ENCODE assay signal across 17 cellular contexts in genomic region chr18:22684268-22684667, GRCh38.
DNase-seq lines count a peak whose midpoint lies in the region; ATAC-seq and TF ChIP-seq lines count a peak whose summit lies in the region.
"Had no signal": no experiment of that assay in that cellular context is flagged by ENCODE, and none has a peak within 500 bp of the region (broad histone marks: within the 10 kb centered on the region; RNA-seq: fewer than 3 reads in every experiment).

No MANE protein-coding gene starts in this region.

- no peak for DNase-seq in IMR-90
- DNase-seq in body of pancreas: no peak
- DNase-seq in right lobe of liver: no peak
- DNase-seq in stomach: no peak
- no peak for DNase-seq in ovary
- no peak for DNase-seq in stimulated activated naive B cell treated with anti-CD40 and anti-IgM and Interleukin-4, amounts not matched to agents 10 μg/mL and 1 μg/mL and 100 μg/mL, for 72 hours
- DNase-seq in head of caudate nucleus: no peak
- DNase-seq: CD4-positive, CD25-positive, alpha-beta regulatory T cell; DND-41; GDM1; KBM-7; NCI-H1048; NCI-H2107; NCI-H226; NCI-H526 treated with DMSO at 0.1 percent for 48 hours had no signal

- H3K27ac Mint-ChIP-seq in stimulated activated naive B cell treated with anti-CD40 and anti-IgM and Interleukin-4, amounts not matched to agents 10 μg/mL and 1 μg/mL and 100 μg/mL, for 72 hours: no peak overlapping the region
- H3K27ac Mint-ChIP-seq: CD4-positive, CD25-positive, alpha-beta regulatory T cell had no signal

- dilution Hi-C loops in IMR-90 (cut with HindIII; ENCODE audit: low sequenced_read_pairs, unreplicated experiment): no loop called here

- H3K4me1 Mint-ChIP-seq in stimulated activated naive B cell treated with anti-CD40 and anti-IgM and Interleukin-4, amounts not matched to agents 10 μg/mL and 1 μg/mL and 100 μg/mL, for 72 hours: no peaks in the 10 kb centered on the region
- H3K4me1 Mint-ChIP-seq: CD4-positive, CD25-positive, alpha-beta regulatory T cell had no signal

- H3K27me3 Mint-ChIP-seq in stimulated activated naive B cell treated with anti-CD40 and anti-IgM and Interleukin-4, amounts not matched to agents 10 μg/mL and 1 μg/mL and 100 μg/mL, for 72 hours: peaks cover 5 to 14% of the 10 kb centered on the region in 2 donors
- H3K27me3 Mint-ChIP-seq: CD4-positive, CD25-positive, alpha-beta regulatory T cell had no signal

- CTCF ChIA-PET in IMR-90 (lab: Yijun Ruan, JAX): no interaction called here

- H2BK5ac ChIP-seq in IMR-90 (ENCODE audit: low read depth, low read length, poor library complexity, severe bottlenecking): no peak overlapping the region

- TF ChIP-seq EP300 in stomach (IDR thresholded peaks at IDR 0.05): no peak
- TF ChIP-seq EP300 in ovary (IDR thresholded peaks at IDR 0.05): no peak

- in situ Hi-C loops in IMR-90 (cut with MboI; ENCODE audit: low sequenced_read_pairs): no loop called here

- no peak overlapping the region; the same call in 1 of the 2 replicates for H3K18ac ChIP-seq in IMR-90 (ENCODE audit: low read depth, low read length)

- no TSS peak for BruUV-seq in IMR-90 (replicated peaks; lab: Mats Ljungman, UMichigan)

- H3K36me3 ChIP-seq in IMR-90 (ENCODE audit: control insufficient read depth, insufficient read depth, low read length) (no peaks in the 10 kb centered on the region), body of pancreas (replicated peaks in 1 of 2; ENCODE audit: insufficient read depth in 1 of 2, low read depth in 2 of 2) (no peaks in the 10 kb centered on the region), right lobe of liver (no peaks in the 10 kb centered on the region), stomach (no peaks in the 10 kb centered on the region), ovary (no peaks in the 10 kb centered on the region)

- peaks cover 0 to 5% of the 10 kb centered on the region in 2 donors for H3K9me3 Mint-ChIP-seq in stimulated activated naive B cell treated with anti-CD40 and anti-IgM and Interleukin-4, amounts not matched to agents 10 μg/mL and 1 μg/mL and 100 μg/mL, for 72 hours

- TF ChIP-seq CTCF in IMR-90 (conservative IDR thresholded peaks at IDR 0.05; ENCODE audit: low read depth, low read length): no peak
- no peak for TF ChIP-seq CTCF in body of pancreas (IDR thresholded peaks at IDR 0.05)
- TF ChIP-seq CTCF in right lobe of liver (IDR thresholded peaks at IDR 0.05): no peak
- TF ChIP-seq CTCF in stomach (IDR thresholded peaks at IDR 0.05): no peak
- no peak for TF ChIP-seq CTCF in ovary (IDR thresholded peaks at IDR 0.05)

- POLR2A ChIA-PET in IMR-90 (lab: Charles Lee; ENCODE audit: unreplicated experiment): no interaction called here

- H3K56ac ChIP-seq in IMR-90 (ENCODE audit: extremely low read depth, insufficient read depth, low read length): no peak overlapping the region

- H3K79me1 ChIP-seq in IMR-90 (ENCODE audit: low read depth in 1 of 2, low read length in 2 of 2): no peaks in the 10 kb centered on the region

- intact Hi-C loops in IMR-90 (cut with micrococcal nuclease): no loop called here
- intact Hi-C loops in body of pancreas (cut with DNase I): no loop called here
- intact Hi-C loops in right lobe of liver (cut with DNase I): no loop called here
- intact Hi-C loops in stomach (cut with DNase I; ENCODE audit: low total_unique reads): no loop called here
- intact Hi-C loops in ovary (cut with DNase I): no loop called here
- intact Hi-C loops in head of caudate nucleus (cut with DNase I): no loop called here

- H4K8ac ChIP-seq in IMR-90 (ENCODE audit: low read depth in 2 of 2, low read length in 2 of 2): no peak overlapping the region

- peak overlapping the region; percentile 59; the same call in 1 of the 2 replicates for H2BK120ac ChIP-seq in IMR-90 (ENCODE audit: low read depth, low read length)

- H2BK15ac ChIP-seq in IMR-90 (ENCODE audit: low read depth, low read length): no peak overlapping the region

- H3K36me3 Mint-ChIP-seq in stimulated activated naive B cell treated with anti-CD40 and anti-IgM and Interleukin-4, amounts not matched to agents 10 μg/mL and 1 μg/mL and 100 μg/mL, for 72 hours: no peaks in the 10 kb centered on the region
- H3K36me3 Mint-ChIP-seq: CD4-positive, CD25-positive, alpha-beta regulatory T cell had no signal

- peak overlapping the region; percentile 28; the same call in 1 of the 2 replicates for H4K5ac ChIP-seq in IMR-90 (ENCODE audit: low read depth, low read length)

- TF ChIP-seq RAD21 in IMR-90 (IDR thresholded peaks at IDR 0.05; ENCODE audit: low read length): no peak

- ATAC-seq in IMR-90 (ENCODE audit: low read depth) (no peak), body of pancreas (no peak), right lobe of liver (peak; percentile 55 to 67 (median 66))
- ATAC-seq in stimulated activated naive B cell treated with anti-CD40 and anti-IgM and Interleukin-4, amounts not matched to agents 10 μg/mL and 1 μg/mL and 100 μg/mL, for 72 hours (replicated peaks): no peak
- ATAC-seq: HCT116 had no signal

- no peak overlapping the region for H3K23ac ChIP-seq in IMR-90 (ENCODE audit: low read depth, low read length)

- H3K4me3 ChIP-seq in IMR-90 (ENCODE audit: insufficient read depth, low read depth, low read length) (no peak overlapping the region), body of pancreas (no peak overlapping the region), right lobe of liver (no peak overlapping the region), stomach (no peak overlapping the region), ovary (no peak overlapping the region)

- no peak overlapping the region for H3K4me2 ChIP-seq in IMR-90 (ENCODE audit: low read depth, low read length)

- no peak overlapping the region for H3K4me3 Mint-ChIP-seq in stimulated activated naive B cell treated with anti-CD40 and anti-IgM and Interleukin-4, amounts not matched to agents 10 μg/mL and 1 μg/mL and 100 μg/mL, for 72 hours
- H3K4me3 Mint-ChIP-seq: CD4-positive, CD25-positive, alpha-beta regulatory T cell had no signal

- peak overlapping the region; percentile 19 for H3K4ac ChIP-seq in IMR-90 (ENCODE audit: low read depth, low read length)

- H4K91ac ChIP-seq in IMR-90 (ENCODE audit: insufficient read depth, low read depth, low read length): no peak overlapping the region

- no peak overlapping the region for H3K9ac ChIP-seq in IMR-90 (ENCODE audit: low read depth, low read length)

- H3K9me3 ChIP-seq in IMR-90 (ENCODE audit: control insufficient read depth, insufficient read depth, low read length) (no peaks in the 10 kb centered on the region), body of pancreas (no peaks in the 10 kb centered on the region), right lobe of liver (no peaks in the 10 kb centered on the region), stomach (peaks cover 0 to 5% (median 0%) of the 10 kb centered on the region in 4 donors), ovary (no peaks in the 10 kb centered on the region)

- peak overlapping the region; percentile 50; the same call in 1 of the 2 replicates for H2BK20ac ChIP-seq in IMR-90 (ENCODE audit: low read depth, low read length)

- TF ChIP-seq POLR2A in IMR-90 (IDR thresholded peaks at IDR 0.05; ENCODE audit: low read depth, low read length): no peak
- TF ChIP-seq POLR2A in body of pancreas (IDR thresholded peaks at IDR 0.05): no peak
- peak; percentile 10 for TF ChIP-seq POLR2A in right lobe of liver (IDR thresholded peaks at IDR 0.05)
- TF ChIP-seq POLR2A in stomach (IDR thresholded peaks at IDR 0.05): no peak
- TF ChIP-seq POLR2A in ovary (IDR thresholded peaks at IDR 0.05): no peak

- H3K14ac ChIP-seq in IMR-90 (replicated peaks; ENCODE audit: low read depth, low read length): 0 out of 2 replicates have a peak overlapping the region, but pooled peaks have one; percentile 36

- H3K4me1 ChIP-seq in IMR-90 (ENCODE audit: control insufficient read depth, insufficient read depth, low read length) (peaks cover 7% of the 10 kb centered on the region), body of pancreas (peaks cover 22% of the 10 kb centered on the region), right lobe of liver (peaks cover 0 to 46% (median 15%) of the 10 kb centered on the region in 4 donors), stomach (peaks cover 6 to 34% (median 28%) of the 10 kb centered on the region in 4 donors), ovary (ENCODE audit: insufficient read depth) (peaks cover 2% of the 10 kb centered on the region)

- H3K27ac ChIP-seq in IMR-90 (ENCODE audit: insufficient read depth, low read length): no peak overlapping the region
- H3K27ac ChIP-seq in body of pancreas: peak overlapping the region in 3 of 4 donors; percentile 66 to 82 (median 80)
- H3K27ac ChIP-seq in right lobe of liver: peak overlapping the region; percentile 86 to 93 (median 87)
- peak overlapping the region in 4 of 5 donors; percentile 74 to 81 (median 79) for H3K27ac ChIP-seq in stomach
- no peak overlapping the region for H3K27ac ChIP-seq in ovary
- H3K27ac ChIP-seq: RWPE1 had no signal

- H2AK9ac ChIP-seq in IMR-90 (replicated peaks; ENCODE audit: low read depth, low read length, poor library complexity): no peak overlapping the region

- H3K27me3 ChIP-seq in IMR-90 (ENCODE audit: control insufficient read depth, insufficient read depth, low read length): no peaks in the 10 kb centered on the region
- no peaks in the 10 kb centered on the region for H3K27me3 ChIP-seq in body of pancreas
- no peaks in the 10 kb centered on the region for H3K27me3 ChIP-seq in right lobe of liver
- H3K27me3 ChIP-seq in stomach: no peaks in the 10 kb centered on the region
- H3K27me3 ChIP-seq in ovary: no peaks in the 10 kb centered on the region

- H3K9me1 ChIP-seq in IMR-90 (ENCODE audit: insufficient read depth, low read length): peaks cover 6% of the 10 kb centered on the region

- no peak overlapping the region for H2AFZ ChIP-seq in IMR-90 (replicated peaks; ENCODE audit: low read length, poor library complexity)

- no peaks in the 10 kb centered on the region for H4K20me1 ChIP-seq in IMR-90 (ENCODE audit: insufficient read depth, low read length)

- H2AK5ac ChIP-seq in IMR-90 (ENCODE audit: low read depth, low read length): peak overlapping the region; percentile 17; the same call in 1 of the 2 replicates

- 100% methylated on average over 1 of the region's 2 CpGs; no CpG with 5 or more reads in 1 of the 2 experiments for WGBS in IMR-90 (ENCODE audit: extremely low coverage in 2 of 2, insufficient read length in 1 of 2), 2 experiments
- 86 to 91% methylated on average over 2 of the region's 2 CpGs for WGBS in body of pancreas, 2 donors
- 32% methylated on average over 2 of the region's 2 CpGs for WGBS in right lobe of liver (ENCODE audit: insufficient coverage, low coverage, low lambda C conversion rate, missing lambda C conversion rate)
- WGBS in stomach, 5 donors: 87 to 98% (median 95%) methylated on average over 2 of the region's 2 CpGs
- 91 to 95% (median 93%) methylated on average over 2 of the region's 2 CpGs for WGBS in ovary, 3 donors

TF ChIP-seq in IMR-90, 13 proteins besides CTCF, POLR2A, EP300 and RAD21:
- TF ChIP-seq FOS (IDR thresholded peaks at IDR 0.05; ENCODE audit: low read depth, low read length) (no peak), CEBPB (IDR thresholded peaks at IDR 0.05; ENCODE audit: low read depth, low read length) (peak; percentile 65)
TF ChIP-seq in IMR-90: peak in this region for 1.

Comparison
In these comparisons a context has a peak if more than half of its experiments do, and no peak if none do; other contexts are left out.
1. ATAC-seq: peak in right lobe of liver (4 of 4); none in IMR-90 (single experiment), body of pancreas (single experiment) and stimulated activated naive B cell treated with anti-CD40 and anti-IgM and Interleukin-4, amounts not matched to agents 10 μg/mL and 1 μg/mL and 100 μg/mL, for 72 hours (0 of 2).
2. H3K27ac ChIP-seq: peak in body of pancreas (3 of 4), right lobe of liver (3 of 3) and stomach (4 of 5); none in IMR-90 (single experiment) and ovary (0 of 2).